23 cellular contexts compared by ENCODE assay signal in the genomic region with DNA sequence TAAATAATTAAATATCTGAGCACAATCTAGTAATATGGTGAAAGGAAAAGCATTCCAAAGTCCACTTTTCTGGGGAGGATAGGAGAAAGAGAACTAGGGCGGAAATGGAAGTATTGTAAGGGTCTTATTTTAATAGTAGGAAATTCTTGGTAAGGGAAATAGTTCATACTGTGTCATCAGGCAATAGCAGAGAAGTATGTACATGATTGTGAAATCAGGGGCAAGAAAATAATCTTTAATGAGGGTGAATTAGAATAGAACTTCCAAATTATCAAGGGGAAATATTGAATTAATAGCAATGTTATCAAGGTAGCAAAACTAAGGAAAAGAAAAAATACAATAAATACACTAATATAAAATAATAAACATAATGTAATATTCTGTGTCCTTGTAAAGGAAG. TPM values are rescaled to one million over a fixed set of nuclear protein-coding genes. Genes with fewer than 3 reads are reported as not detected.
"Had no signal": no experiment of that assay in that cellular context is flagged by ENCODE, and none has a peak within 500 bp of the region (broad histone marks: within the 10 kb centered on the region; RNA-seq: fewer than 3 reads in every experiment).

No MANE protein-coding gene starts in this region.

- H3K27me3 ChIP-seq: SJSA1 had no signal

- H3K9me3 ChIP-seq: SJSA1 had no signal

- DNase-seq: Kasumi-1, MM.1S, NCI-H1092, NCI-H1105 treated with DMSO at 0.1 percent for 48 hours, NCI-H1417 treated with DMSO at 0.1 percent for 48 hours, NCI-H146, NCI-H1694 treated with DMSO at 0.1 percent for 48 hours, NCI-H1930, NCI-H2081, NCI-H2107, NCI-H2227 treated with DMSO at 0.1 percent for 48 hours, NCI-H524, NCI-H526 treated with DMSO at 0.1 percent for 48 hours, NCI-H748 treated with DMSO at 0.1 percent for 48 hours, Right ventricle myocardium superior, RPMI8226, SIG-M5 had no signal

- H3K4me2 ChIP-seq: KMS-11 had no signal

- H3K4me1 ChIP-seq: SJSA1 had no signal

- H3K4me3 ChIP-seq: SJSA1, SK-N-MC had no signal

- H3K9ac ChIP-seq: KMS-11 had no signal

- H3K27ac ChIP-seq: HL-60, KMS-11, SJSA1, SK-N-MC had no signal

RNA-seq across cellular contexts. Expression of gene GIMD1, which starts 14.8 kb away (rescaled TPM):
- total RNA-seq: M059J, NCI-H460, Right ventricle myocardium superior, SJSA1 had no signal
